Comparison of ENCODE assay signal across 8 cellular contexts in the genomic region with DNA sequence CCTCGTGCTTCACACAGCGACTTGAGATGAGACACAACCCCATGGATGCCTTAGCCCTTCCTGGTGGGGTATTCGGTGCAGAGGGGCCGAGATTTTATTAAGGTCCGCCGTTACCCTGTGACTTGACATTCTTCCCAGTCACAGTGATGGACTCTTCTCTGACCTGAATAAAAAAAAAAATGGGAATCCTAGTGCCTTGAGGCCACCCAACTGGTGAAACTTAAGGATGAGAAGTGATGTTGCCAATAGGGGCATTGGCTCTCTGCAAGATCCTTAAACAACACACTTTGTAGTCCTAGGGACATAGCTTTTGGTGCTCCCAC. TPM values are rescaled to one million over a fixed set of nuclear protein-coding genes. Genes with fewer than 3 reads are reported as not detected.
DNase-seq lines count a peak whose midpoint lies in the region; ATAC-seq and TF ChIP-seq lines count a peak whose summit lies in the region.

No MANE protein-coding gene starts in this region.

- H3K36me3 Mint-ChIP-seq in CD8-positive, alpha-beta memory T cell, result peaks cover 0 to 68% (median 17%) of the 10 kb centered on the region in 3 donors

- H3K9me3 ChIP-seq in CD8-positive, alpha-beta memory T cell (ENCODE audit: low read length), result no peaks in the 10 kb centered on the region
- no peaks in the 10 kb centered on the region for H3K9me3 ChIP-seq in neuron (ENCODE audit: low read length)

- H3K4me1 ChIP-seq in CD8-positive, alpha-beta memory T cell (ENCODE audit: insufficient read depth, low read length), result peaks cover 36% of the 10 kb centered on the region
- peaks cover 20% of the 10 kb centered on the region for H3K4me1 ChIP-seq in neuron (ENCODE audit: insufficient read depth, low read length)

- POLR2A ChIA-PET in CD8-positive, alpha-beta memory T cell (lab: Charles Lee), result interaction anchor here (0.5 to 6.1 kb wide), 9 partner anchors 26 to 1553 kb away, joined by 3 to 87 read pairs (median 5); partner anchors contain the start of genes BCAS4, DPM1 and MOCS3

- ATAC-seq in HG03460 (IDR thresholded peaks at IDR 0.05; ENCODE audit: unreplicated experiment) (no peak), left lobe of liver (no peak)

- TF ChIP-seq CTCF in coronary artery (IDR thresholded peaks at IDR 0.05), result no peak

- peak overlapping the region; percentile 87 for H3K4me3 ChIP-seq in CD8-positive, alpha-beta memory T cell (ENCODE audit: low read length)
- H3K4me3 ChIP-seq in coronary artery (peak overlapping the region; percentile 93), neuron (ENCODE audit: low read length) (no peak overlapping the region)

- peak overlapping the region; percentile 97 for H3K27ac ChIP-seq in CD8-positive, alpha-beta memory T cell (ENCODE audit: low read depth, low read length)
- H3K27ac ChIP-seq in coronary artery, result peak overlapping the region; percentile 98 to 100

- no peaks in the 10 kb centered on the region for H3K27me3 ChIP-seq in CD8-positive, alpha-beta memory T cell (ENCODE audit: insufficient read depth, low read length, poor library complexity, severe bottlenecking)
- no peaks in the 10 kb centered on the region for H3K27me3 ChIP-seq in neuron (ENCODE audit: insufficient read depth, low read length)

- H3K27ac Mint-ChIP-seq in CD8-positive, alpha-beta memory T cell, result peak overlapping the region; percentile 55 to 100 (median 97)

- peak overlapping the region; percentile 81 to 98 (median 91) for H3K4me3 Mint-ChIP-seq in CD8-positive, alpha-beta memory T cell

- peak overlapping the region; percentile 39 for H2AFZ ChIP-seq in neuron (ENCODE audit: low read depth, low read length)

- H3K4me1 Mint-ChIP-seq in CD8-positive, alpha-beta memory T cell, result peaks cover 29 to 39% (median 38%) of the 10 kb centered on the region in 3 donors

- CTCF ChIA-PET in CD8-positive, alpha-beta memory T cell (lab: Charles Lee), result interaction anchor here (1.0 to 15.9 kb wide), 12 partner anchors 8 to 197 kb away, joined by 3 to 278 read pairs (median 7); partner anchors contain the start of genes BCAS4, DPM1 and MOCS3

- no peaks in the 10 kb centered on the region for H3K9me3 Mint-ChIP-seq in CD8-positive, alpha-beta memory T cell

- peaks cover 13% of the 10 kb centered on the region for H3K36me3 ChIP-seq in CD8-positive, alpha-beta memory T cell (ENCODE audit: insufficient read depth, low read length)
- H3K36me3 ChIP-seq in neuron (ENCODE audit: insufficient read depth, low read length), result peaks cover 60% of the 10 kb centered on the region

- no peaks in the 10 kb centered on the region for H3K27me3 Mint-ChIP-seq in CD8-positive, alpha-beta memory T cell

- no peak for DNase-seq in CD8-positive, alpha-beta memory T cell
- DNase-seq in M059J (ENCODE audit: low read depth), result peak; percentile 32
- DNase-seq in coronary artery (ENCODE audit: low spot score), result no peak
- no peak for DNase-seq in EL
- no peak for DNase-seq in NCI-H2107 treated with DMSO at 0.1 percent for 48 hours (lab: John Stamatoyannopoulos, UW; ENCODE audit: unreplicated experiment)
- no peak for DNase-seq in left lobe of liver (ENCODE audit: low spot score)

RNA-seq across cellular contexts. Expression of gene ADNP, which starts 0.7 kb away (rescaled TPM):
- 10 to 100 TPM; 78.1 to 78.6 TPM for total RNA-seq in CD8-positive, alpha-beta memory T cell
- polyA plus RNA-seq in CD8-positive, alpha-beta memory T cell, result 11.9 TPM
- total RNA-seq in M059J (2014; rRNA removed; shearing (Covaris generic)), result 21.1 and 47.8 TPM in 2 replicates
- 21.1 TPM for total RNA-seq in left lobe of liver

RNA-seq across cellular contexts. Expression of gene DPM1, which starts 26.4 kb away (rescaled TPM):
- 10 to 100 TPM; 75.1 to 77.9 TPM for total RNA-seq in CD8-positive, alpha-beta memory T cell
- 65.6 TPM for polyA plus RNA-seq in CD8-positive, alpha-beta memory T cell
- 198 and 215 TPM in 2 replicates for total RNA-seq in M059J (2014; rRNA removed; shearing (Covaris generic))
- total RNA-seq in left lobe of liver, result 13.6 TPM

RNA-seq across cellular contexts. Expression of gene MOCS3, which starts 26.6 kb away (rescaled TPM):
- 1 to 10 TPM; 7.9 to 8.1 TPM for total RNA-seq in CD8-positive, alpha-beta memory T cell
- 3.4 TPM for polyA plus RNA-seq in CD8-positive, alpha-beta memory T cell
- total RNA-seq in M059J (2014; rRNA removed; shearing (Covaris generic)), result 4.2 and 8.1 TPM in 2 replicates
- 2.6 TPM for total RNA-seq in left lobe of liver
